In genomic region chr7:100427762-100428198, GRCh38 we compare ENCODE assay signal across 8 cellular contexts. TPM values are rescaled to one million over a fixed set of nuclear protein-coding genes. Genes with fewer than 3 reads are reported as not detected.
DNase-seq lines count a peak whose midpoint lies in the region; ATAC-seq and TF ChIP-seq lines count a peak whose summit lies in the region.

No MANE protein-coding gene starts in this region.

- no peak overlapping the region for H2AK5ac ChIP-seq in trophoblast cell (ENCODE audit: low read length)

- no peak for TF ChIP-seq CTCF in DOHH2 (IDR thresholded peaks at IDR 0.05; ENCODE audit: low read depth, low read length, poor library complexity, severe bottlenecking)
- no peak for TF ChIP-seq CTCF in esophagus squamous epithelium (IDR thresholded peaks at IDR 0.05)
- no peak for TF ChIP-seq CTCF in GM13976 (IDR thresholded peaks at IDR 0.05; ENCODE audit: borderline replicate concordance, control extremely low read depth, extremely low read depth, insufficient read depth, missing control alignments)

- peak overlapping the region; percentile 52 for H3K14ac ChIP-seq in trophoblast cell (ENCODE audit: low read length)

- H4K91ac ChIP-seq in trophoblast cell (ENCODE audit: low read depth, low read length) = peak overlapping the region; percentile 71

- H3K9me2 ChIP-seq in DOHH2 (replicated peaks; ENCODE audit: control insufficient read depth, low read length) = no peaks in the 10 kb centered on the region

- no peak overlapping the region for H2BK120ac ChIP-seq in trophoblast cell (ENCODE audit: insufficient read depth, low read length, poor library complexity)

- H4K20me1 ChIP-seq in DOHH2 (ENCODE audit: control insufficient read depth, insufficient read depth, low read depth, low read length) = peaks cover 11% of the 10 kb centered on the region; the same call in 1 of the 2 replicates

- POLR2A ChIA-PET in T-cell (lab: Charles Lee) = interaction anchor here in 1 of 2 donors (0.7 to 0.9 kb wide), 2 partner anchors 14 to 156 kb away, joined by 3 to 4 read pairs; no protein-coding TSS in a partner anchor

- no peak for ATAC-seq in T-cell (replicated peaks in 1 of 4)

- H3K36me3 Mint-ChIP-seq in T-cell = peaks cover 8% of the 10 kb centered on the region

- DNase-seq in T-cell (no peak), esophagus squamous epithelium (lab: John Stamatoyannopoulos, UW) (no peak), trophoblast cell (no peak), RKO (ENCODE audit: low spot score) (no peak), ecto neural progenitor cell (ENCODE audit: low spot score) (no peak), NCI-H1694 (lab: John Stamatoyannopoulos, UW) (no peak), GM13976 (ENCODE audit: low spot score) (no peak)

- H3K4me1 Mint-ChIP-seq in T-cell = peaks cover 30 to 45% (median 34%) of the 10 kb centered on the region in 3 donors

- TF ChIP-seq POLR2A in esophagus squamous epithelium (IDR thresholded peaks at IDR 0.05) = no peak

- no peak overlapping the region for H3K4ac ChIP-seq in trophoblast cell (ENCODE audit: low read depth, low read length)

- peak overlapping the region; percentile 94 to 97 (median 95) for H3K4me3 Mint-ChIP-seq in T-cell

- H3K4me1 ChIP-seq in DOHH2 (ENCODE audit: control insufficient read depth, low read length) (peaks cover 30% of the 10 kb centered on the region), esophagus squamous epithelium (peaks cover 28 to 38% (median 29%) of the 10 kb centered on the region in 3 donors), trophoblast cell (ENCODE audit: control insufficient read depth in 1 of 2, insufficient read depth in 2 of 2, low read length in 2 of 2) (peaks cover 15% of the 10 kb centered on the region in 2 experiments)

- H3K9me3 ChIP-seq in DOHH2 (ENCODE audit: control insufficient read depth, insufficient read depth, low read length) (peaks cover 5% of the 10 kb centered on the region), esophagus squamous epithelium (no peaks in the 10 kb centered on the region), trophoblast cell (ENCODE audit: insufficient read depth, low read depth, low read length) (peaks cover 2% of the 10 kb centered on the region)

- in situ Hi-C loops in GM13976 (cut with MboI; ENCODE audit: low sequenced_read_pairs, unreplicated experiment) = no loop called here

- H3K36me3 ChIP-seq in DOHH2 (ENCODE audit: control insufficient read depth, low read length) (peaks cover 30% of the 10 kb centered on the region), esophagus squamous epithelium (peaks cover 0 to 18% (median 1%) of the 10 kb centered on the region in 3 donors), trophoblast cell (ENCODE audit: control insufficient read depth in 1 of 2, insufficient read depth in 2 of 2, low read length in 2 of 2) (peaks cover 13 to 15% of the 10 kb centered on the region in 2 experiments)

- H3K4me3 ChIP-seq in DOHH2 (ENCODE audit: low read length) (peak overlapping the region; percentile 77), esophagus squamous epithelium (peak overlapping the region; percentile 85 to 97 (median 88)), trophoblast cell (ENCODE audit: low read depth, low read length) (peak overlapping the region; percentile 10)

- H2BK12ac ChIP-seq in trophoblast cell (ENCODE audit: low read length) = peak overlapping the region; percentile 24

- H3K27ac Mint-ChIP-seq in T-cell = peak overlapping the region; percentile 100

- H3K27ac ChIP-seq in DOHH2 (ENCODE audit: low read depth, low read length) (no peak overlapping the region), esophagus squamous epithelium (peak overlapping the region; percentile 98 to 100 (median 100)), trophoblast cell (ENCODE audit: low read depth, low read length) (no peak overlapping the region)

- H3K27me3 ChIP-seq in DOHH2 (ENCODE audit: control insufficient read depth, low read length) (no peaks in the 10 kb centered on the region), esophagus squamous epithelium (no peaks in the 10 kb centered on the region), trophoblast cell (ENCODE audit: insufficient read depth, low read length) (no peaks in the 10 kb centered on the region)

- peak overlapping the region; percentile 95 for H4K8ac ChIP-seq in trophoblast cell (ENCODE audit: low read depth, low read length)

- H3K79me1 ChIP-seq in trophoblast cell (ENCODE audit: low read length) = peaks cover 19% of the 10 kb centered on the region

- peak overlapping the region; percentile 35 for H3K18ac ChIP-seq in trophoblast cell (ENCODE audit: low read length)

- no peaks in the 10 kb centered on the region for H3K9me3 Mint-ChIP-seq in T-cell

- no peak overlapping the region for H3K23ac ChIP-seq in trophoblast cell (ENCODE audit: low read length)

- CTCF ChIA-PET in T-cell (lab: Charles Lee) = interaction anchor here (0.6 to 1.1 kb wide), 4 partner anchors 9 to 410 kb away, joined by 3 to 4 read pairs (median 4); partner anchors contain the start of gene PPP1R35 (in 1 of the 2)

- H3K79me2 ChIP-seq in DOHH2 (ENCODE audit: control insufficient read depth, low read length) (peaks cover 31% of the 10 kb centered on the region), trophoblast cell (ENCODE audit: control insufficient read depth, insufficient read depth, low read length, poor library complexity) (peaks cover 13% of the 10 kb centered on the region)

- no peak overlapping the region for H3K9ac ChIP-seq in trophoblast cell (ENCODE audit: low read length)

- intact Hi-C loops in esophagus squamous epithelium (cut with DNase I) = no loop called here

- no peaks in the 10 kb centered on the region for H3K27me3 Mint-ChIP-seq in T-cell

- 46 to 50% methylated on average over 7 to 10 of the region's 16 CpGs for WGBS in esophagus squamous epithelium, 2 donors
- no CpG with 5 or more reads among the region's 16 CpGs for WGBS in trophoblast cell (ENCODE audit: extremely low coverage, insufficient coverage, insufficient read length)

- peak overlapping the region; percentile 83 for H3K4me2 ChIP-seq in DOHH2 (ENCODE audit: low read length)
- H3K4me2 ChIP-seq in trophoblast cell (ENCODE audit: low read length) = peak overlapping the region; percentile 97

- H3F3A ChIP-seq in DOHH2 (ENCODE audit: control insufficient read depth, insufficient read depth) = peaks cover 36% of the 10 kb centered on the region

- H2BK5ac ChIP-seq in trophoblast cell (ENCODE audit: low read depth, low read length, poor library complexity) = no peak overlapping the region

- H2AFZ ChIP-seq in trophoblast cell (ENCODE audit: insufficient read depth, low read length, poor library complexity) = peak overlapping the region; percentile 48

- H4K12ac ChIP-seq in trophoblast cell (ENCODE audit: low read depth, low read length) = peak overlapping the region; percentile 78

RNA-seq across cellular contexts. Expression of gene ZCWPW1, which starts 0.7 kb away (rescaled TPM):
- total RNA-seq in T-cell = 10 to 100 TPM in 3 of 5 donors, 1 to 10 TPM in 2; 6.9 to 13.9 (median 12.0) TPM
- total RNA-seq in esophagus squamous epithelium = 1 to 10 TPM in 2 of 4 donors, under 1 TPM in 2; 0.83 to 4.2 (median 1.5) TPM
- 1.6 and 2.0 TPM in 2 replicates for polyA plus RNA-seq in trophoblast cell (2013)

RNA-seq across cellular contexts. Expression of gene MEPCE, which starts 1.9 kb away (rescaled TPM):
- total RNA-seq in T-cell (10 to 100 TPM; 50.6 to 63.2 (median 60.3) TPM), esophagus squamous epithelium (10 to 100 TPM; 18.0 to 27.7 (median 23.4) TPM)
- 21.4 and 21.7 TPM in 2 replicates for polyA plus RNA-seq in trophoblast cell (2013)

RNA-seq across cellular contexts. Expression of gene PPP1R35, which starts 8.5 kb away (rescaled TPM):
- 100 to 1,000 TPM in 2 of 5 donors, 10 to 100 TPM in 3; 32.8 to 117 (median 98.6) TPM for total RNA-seq in T-cell
- total RNA-seq in esophagus squamous epithelium = 10 to 100 TPM; 18.4 to 28.2 (median 26.4) TPM
- 42.2 and 45.3 TPM in 2 replicates for polyA plus RNA-seq in trophoblast cell (2013)

RNA-seq across cellular contexts. Expression of gene SPACDR, which starts 36.3 kb away (rescaled TPM):
- total RNA-seq in T-cell (1 to 10 TPM; 1.3 to 4.0 (median 3.3) TPM), esophagus squamous epithelium (not detected)
- 1.1 TPM in 2 replicates for polyA plus RNA-seq in trophoblast cell (2013)

RNA-seq across cellular contexts. Expression of gene TSC22D4, which starts 51.2 kb away (rescaled TPM):
- 100 to 1,000 TPM in 4 of 5 donors, 10 to 100 TPM in 1; 85.2 to 160 (median 148) TPM for total RNA-seq in T-cell
- total RNA-seq in esophagus squamous epithelium = 10 to 100 TPM; 29.2 to 65.0 (median 33.7) TPM
- polyA plus RNA-seq in trophoblast cell (2013) = 24.3 and 24.6 TPM in 2 replicates

Comparison
In these comparisons a context has a peak if more than half of its experiments do, and no peak if none do; other contexts are left out.
1. H3K27ac ChIP-seq: peak in esophagus squamous epithelium (4 of 4); none in DOHH2 (single experiment) and trophoblast cell (single experiment).
2. H3K4me3 ChIP-seq: peak in every context shown above with its lines; median percentile 88 in esophagus squamous epithelium; 77 in DOHH2; 10 in trophoblast cell.